ENCODE assay signal across 8 cellular contexts in genomic region chrX:54042609-54043010, GRCh38. TPM values are rescaled to one million over a fixed set of nuclear protein-coding genes. Genes with fewer than 3 reads are reported as not detected.
DNase-seq lines count a peak whose midpoint lies in the region; ATAC-seq and TF ChIP-seq lines count a peak whose summit lies in the region.

No MANE protein-coding gene starts in this region.

- peak overlapping the region; percentile 83 for H3K4me3 ChIP-seq in GM12875 (ENCODE audit: low read depth, low read length)
- peak overlapping the region; percentile 26 to 72 for H3K4me3 ChIP-seq in muscle layer of duodenum (ENCODE audit: low read depth in 1 of 2, low read length in 2 of 2)
- peak overlapping the region; percentile 64 to 68 for H3K4me3 ChIP-seq in stomach smooth muscle (ENCODE audit: low read length in 2 of 2)

- H3K4me1 Mint-ChIP-seq in activated CD8-positive, alpha-beta T cell treated with anti-CD3 and anti-CD28 coated beads for 36 hours (ENCODE audit: low read depth): peaks cover 27% of the 10 kb centered on the region

- DNase-seq in 8988T (peak; percentile 40), NCI-H526 treated with DMSO at 0.1 percent for 48 hours (lab: John Stamatoyannopoulos, UW) (peak; percentile 13), epidermal melanocyte (ENCODE audit: insufficient read length, low spot score) (peak; percentile 19), HPDE6-E6E7 (ENCODE audit: extremely low spot score) (no peak)
- peak; percentile 70 for DNase-seq in activated CD8-positive, alpha-beta T cell treated with anti-CD3 and anti-CD28 coated beads for 36 hours

- H3K4me1 ChIP-seq in muscle layer of duodenum (ENCODE audit: control insufficient read depth in 1 of 2, insufficient read depth in 2 of 2, low read length in 2 of 2): peaks cover 0 to 3% of the 10 kb centered on the region in 2 donors
- H3K4me1 ChIP-seq in stomach smooth muscle (ENCODE audit: control insufficient read depth, insufficient read depth, low read length): no peaks in the 10 kb centered on the region

- H3K36me3 Mint-ChIP-seq in activated CD8-positive, alpha-beta T cell treated with anti-CD3 and anti-CD28 coated beads for 36 hours (ENCODE audit: low read depth): peaks cover 14% of the 10 kb centered on the region

- peak; percentile 21 for ATAC-seq in activated CD8-positive, alpha-beta T cell treated with anti-CD3 and anti-CD28 coated beads for 36 hours

- H3K27ac ChIP-seq in muscle layer of duodenum (ENCODE audit: low read length): no peak overlapping the region
- no peak overlapping the region for H3K27ac ChIP-seq in stomach smooth muscle (ENCODE audit: low read length)

- H3K4me3 Mint-ChIP-seq in activated CD8-positive, alpha-beta T cell treated with anti-CD3 and anti-CD28 coated beads for 36 hours: peak overlapping the region; percentile 96

- H3K9ac ChIP-seq in stomach smooth muscle (ENCODE audit: low read length in 2 of 2): peak overlapping the region in 1 of 2 donors; percentile 85

- peak overlapping the region; percentile 96 for H3K27ac Mint-ChIP-seq in activated CD8-positive, alpha-beta T cell treated with anti-CD3 and anti-CD28 coated beads for 36 hours

- no peaks in the 10 kb centered on the region for H3K27me3 ChIP-seq in muscle layer of duodenum (ENCODE audit: low read depth, low read length)
- peaks cover 0 to 3% of the 10 kb centered on the region in 2 donors for H3K27me3 ChIP-seq in stomach smooth muscle (ENCODE audit: control insufficient read depth in 1 of 2, insufficient read depth in 2 of 2, low read length in 2 of 2)

- H3K9me3 Mint-ChIP-seq in activated CD8-positive, alpha-beta T cell treated with anti-CD3 and anti-CD28 coated beads for 36 hours: no peaks in the 10 kb centered on the region

- H3K9me3 ChIP-seq in muscle layer of duodenum (ENCODE audit: control insufficient read depth in 1 of 2, low read length in 2 of 2) (no peaks in the 10 kb centered on the region), stomach smooth muscle (ENCODE audit: control insufficient read depth in 2 of 2, low read length in 2 of 2) (no peaks in the 10 kb centered on the region)

- intact Hi-C loops in activated CD8-positive, alpha-beta T cell treated with anti-CD3 and anti-CD28 coated beads for 36 hours (cut with micrococcal nuclease): loop anchor here (5.0 kb wide), 1 partner anchor 140 kb away; the partner anchor contains the start of gene FAM120C

- peaks cover 3 to 19% of the 10 kb centered on the region in 2 donors for H3K36me3 ChIP-seq in muscle layer of duodenum (ENCODE audit: control insufficient read depth in 1 of 2, insufficient read depth in 2 of 2, low read length in 2 of 2)
- peaks cover 0 to 4% of the 10 kb centered on the region in 2 donors for H3K36me3 ChIP-seq in stomach smooth muscle (ENCODE audit: control insufficient read depth in 2 of 2, insufficient read depth in 2 of 2, low read length in 2 of 2)

- POLR2A ChIA-PET in activated CD8-positive, alpha-beta T cell treated with anti-CD3 and anti-CD28 coated beads for 36 hours (lab: Charles Lee): interaction anchor here (0.9 to 2.5 kb wide), 4 partner anchors 140 to 958 kb away, joined by 3 to 9 read pairs (median 4); partner anchors contain the start of genes APEX2, FAM120C and HUWE1

- CTCF ChIA-PET in activated CD8-positive, alpha-beta T cell treated with anti-CD3 and anti-CD28 coated beads for 36 hours (lab: Charles Lee): interaction anchor here (0.7 to 1.3 kb wide), 4 partner anchors 9 to 399 kb away, joined by 3 to 4 read pairs (median 3); no protein-coding TSS in a partner anchor

- peak; percentile 23; the same call in 1 of the 2 replicates for TF ChIP-seq CTCF in GM12875 (IDR thresholded peaks at IDR 0.05; ENCODE audit: borderline replicate concordance, insufficient read depth, low read depth, low read length)
- TF ChIP-seq CTCF in activated CD8-positive, alpha-beta T cell treated with anti-CD3 and anti-CD28 coated beads for 36 hours (IDR thresholded peaks at IDR 0.05): no peak

- H3K27me3 Mint-ChIP-seq in activated CD8-positive, alpha-beta T cell treated with anti-CD3 and anti-CD28 coated beads for 36 hours: no peaks in the 10 kb centered on the region

RNA-seq across cellular contexts. Expression of gene PHF8, which starts 1.7 kb away (rescaled TPM):
- 10 to 100 TPM; 41.3 to 45.6 TPM for total RNA-seq in activated CD8-positive, alpha-beta T cell treated with anti-CD3 and anti-CD28 coated beads for 36 hours
